In the genomic region with DNA sequence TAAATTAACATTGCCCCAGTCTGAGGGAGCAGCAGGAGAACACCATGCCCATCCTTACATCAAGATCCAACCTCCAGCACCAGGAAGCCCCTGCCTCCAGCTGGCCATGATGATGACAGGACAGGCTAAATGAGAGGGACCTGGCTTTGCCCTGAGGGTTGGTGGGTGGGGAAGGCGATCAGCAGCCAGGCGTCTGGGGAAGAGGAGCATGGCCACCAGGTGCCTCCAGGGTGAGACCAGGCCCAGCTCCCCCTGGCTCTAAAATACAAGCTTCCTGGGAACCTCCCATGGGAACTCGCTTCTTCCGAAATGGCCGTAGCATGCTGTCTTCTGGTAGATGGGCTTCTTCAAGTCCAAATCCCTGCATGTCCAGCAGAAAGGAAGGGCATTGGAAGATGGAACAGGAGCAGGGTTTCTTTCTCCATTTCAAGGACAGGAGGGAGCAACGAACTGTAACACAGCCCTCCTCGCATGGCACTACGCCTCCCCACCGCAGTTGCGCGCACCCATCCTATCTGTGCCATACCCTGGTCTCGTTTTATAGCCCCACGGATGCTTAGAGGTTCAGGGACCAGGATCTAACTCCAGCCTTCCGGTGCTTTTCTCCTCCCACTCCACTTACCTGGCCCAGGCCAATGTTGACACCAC, we compare ENCODE assay signal across 27 cellular contexts. TPM values are rescaled to one million over a fixed set of nuclear protein-coding genes. Genes with fewer than 3 reads are reported as not detected.
"Had no signal": no experiment of that assay in that cellular context is flagged by ENCODE, and none has a peak within 500 bp of the region (broad histone marks: within the 10 kb centered on the region; RNA-seq: fewer than 3 reads in every experiment).

No MANE protein-coding gene starts in this region.

- H3K4me1 ChIP-seq: esophagus muscularis mucosa, gastrocnemius medialis, tibial nerve had no signal

- H3K27me3 ChIP-seq: esophagus muscularis mucosa, gastrocnemius medialis, heart right ventricle, neutrophil, ovary, testis, tibial nerve had no signal

- H3K4me3 ChIP-seq: coronary artery, esophagus muscularis mucosa, gastrocnemius medialis, heart right ventricle, ovary, testis, tibial nerve had no signal

- H3K27ac ChIP-seq: coronary artery, epithelial cell of prostate, esophagus muscularis mucosa, gastrocnemius medialis, heart right ventricle, neutrophil, ovary, testis, tibial nerve had no signal

- H3K9me3 Mint-ChIP-seq: immature natural killer cell; stimulated activated memory B cell treated with anti-CD40 and anti-IgM and Interleukin-4, amounts not matched to agents 10 μg/mL and 1 μg/mL and 100 μg/mL, for 72 hours; stimulated activated naive CD8-positive, alpha-beta T cell treated with anti-CD3 and anti-CD28 coated beads, Interleukin-15, Interleukin-2, amounts not matched to agents 100 ng/mL and 50 ng/mL, for 24 hours had no signal

- H3K36me3 ChIP-seq: esophagus muscularis mucosa, gastrocnemius medialis, heart right ventricle, neutrophil, ovary, tibial nerve had no signal

- DNase-seq: central memory CD4-positive, alpha-beta T cell; effector CD4-positive, alpha-beta T cell; gastrocnemius medialis; heart right ventricle; immature natural killer cell; kidney; left cardiac atrium; left ventricle myocardium superior; naive thymus-derived CD4-positive, alpha-beta T cell; nephron progenitor cell; ovary; right cardiac atrium; stimulated activated CD4-positive, alpha-beta T cell treated with anti-CD3 and anti-CD28 coated beads, Interleukin-4, amount 100 ng/mL, for 24 hours; testis had no signal

- ATAC-seq: gastrocnemius medialis; heart right ventricle; left cardiac atrium; left ventricle myocardium superior; naive thymus-derived CD4-positive, alpha-beta T cell; right cardiac atrium; stimulated activated memory B cell treated with anti-CD40 and anti-IgM and Interleukin-4, amounts not matched to agents 10 μg/mL and 1 μg/mL and 100 μg/mL, for 72 hours had no signal

- H3K9me3 ChIP-seq: esophagus muscularis mucosa, gastrocnemius medialis, heart right ventricle, neutrophil, ovary, testis, tibial nerve had no signal

- H3K27ac Mint-ChIP-seq: immature natural killer cell; naive thymus-derived CD4-positive, alpha-beta T cell; nephron progenitor cell; stimulated activated memory B cell treated with anti-CD40 and anti-IgM and Interleukin-4, amounts not matched to agents 10 μg/mL and 1 μg/mL and 100 μg/mL, for 72 hours; stimulated activated naive CD8-positive, alpha-beta T cell treated with anti-CD3 and anti-CD28 coated beads, Interleukin-15, Interleukin-2, amounts not matched to agents 100 ng/mL and 50 ng/mL, for 24 hours had no signal

- H3K36me3 Mint-ChIP-seq: immature natural killer cell; stimulated activated memory B cell treated with anti-CD40 and anti-IgM and Interleukin-4, amounts not matched to agents 10 μg/mL and 1 μg/mL and 100 μg/mL, for 72 hours had no signal

- H3K4me1 Mint-ChIP-seq: immature natural killer cell; naive thymus-derived CD4-positive, alpha-beta T cell; nephron progenitor cell; stimulated activated memory B cell treated with anti-CD40 and anti-IgM and Interleukin-4, amounts not matched to agents 10 μg/mL and 1 μg/mL and 100 μg/mL, for 72 hours had no signal

- H3K4me3 Mint-ChIP-seq: immature natural killer cell; naive thymus-derived CD4-positive, alpha-beta T cell; nephron progenitor cell; stimulated activated memory B cell treated with anti-CD40 and anti-IgM and Interleukin-4, amounts not matched to agents 10 μg/mL and 1 μg/mL and 100 μg/mL, for 72 hours; stimulated activated naive CD8-positive, alpha-beta T cell treated with anti-CD3 and anti-CD28 coated beads, Interleukin-15, Interleukin-2, amounts not matched to agents 100 ng/mL and 50 ng/mL, for 24 hours had no signal

RNA-seq across cellular contexts. Expression of a gene that starts 15.8 kb away (rescaled TPM):
- total RNA-seq: chondrocyte; dermis microvascular lymphatic vessel endothelial cell; esophagus muscularis mucosa; fibroblast of villous mesenchyme; left ventricle myocardium superior; lung microvascular endothelial cell; mononuclear cell; naive thymus-derived CD4-positive, alpha-beta T cell; subcutaneous adipose tissue; tibial nerve had no signal
